In the genomic region with DNA sequence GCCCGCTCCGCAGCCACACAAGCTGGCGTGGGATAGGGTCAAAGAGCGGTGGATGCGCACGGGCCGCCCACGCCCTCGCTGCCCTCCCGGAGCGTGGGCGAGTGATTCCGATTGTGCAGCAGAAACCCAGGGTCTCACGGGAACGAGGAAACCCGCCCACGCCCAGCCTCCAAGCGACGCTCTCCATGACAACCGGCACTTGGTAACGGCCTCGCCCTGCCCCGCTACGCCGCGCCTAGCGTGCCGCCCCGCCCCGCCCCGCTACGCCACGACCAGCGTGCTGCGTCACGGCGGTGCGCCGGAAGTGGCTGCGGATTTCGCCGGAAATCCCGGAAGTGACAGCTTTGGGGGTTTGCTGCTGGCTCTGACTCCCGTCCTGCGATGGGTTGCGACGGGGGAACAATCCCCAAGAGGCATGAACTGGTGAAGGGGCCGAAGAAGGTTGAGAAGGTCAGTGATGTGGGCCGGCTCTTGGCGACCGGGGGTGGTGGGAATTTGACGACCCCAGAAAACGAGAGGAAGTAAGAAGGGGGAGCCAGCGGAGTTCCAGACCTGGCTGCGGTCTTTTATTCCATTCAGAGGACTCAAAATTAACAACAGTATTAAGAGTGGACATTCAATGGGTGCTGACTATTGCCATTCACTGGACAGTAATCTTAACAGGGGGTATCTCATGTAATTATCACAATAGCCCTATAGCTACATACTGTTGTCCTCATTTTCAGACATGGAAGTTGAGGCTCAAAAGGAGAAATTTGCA, we compare ENCODE assay signal across 1 cellular context.
TF ChIP-seq lines count a peak whose summit lies in the region.

A gene with protein sequence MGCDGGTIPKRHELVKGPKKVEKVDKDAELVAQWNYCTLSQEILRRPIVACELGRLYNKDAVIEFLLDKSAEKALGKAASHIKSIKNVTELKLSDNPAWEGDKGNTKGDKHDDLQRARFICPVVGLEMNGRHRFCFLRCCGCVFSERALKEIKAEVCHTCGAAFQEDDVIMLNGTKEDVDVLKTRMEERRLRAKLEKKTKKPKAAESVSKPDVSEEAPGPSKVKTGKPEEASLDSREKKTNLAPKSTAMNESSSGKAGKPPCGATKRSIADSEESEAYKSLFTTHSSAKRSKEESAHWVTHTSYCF (plus strand): TSS at position 311 of the 760 bp plus-strand sequence. CDS start 71 bp downstream, at position 382.

TF ChIP-seq in HepG2, 621 proteins besides CTCF, POLR2A, EP300 and RAD21 (continued from another document and continues in another):
- TF ChIP-seq AHDC1 (CRISPR knock-in tag; IDR thresholded peaks at IDR 0.05; ENCODE audit: borderline replicate concordance): peak; percentile 68; the same call in 1 of the 2 replicates
- TF ChIP-seq GPN1 (CRISPR knock-in tag; IDR thresholded peaks at IDR 0.05; ENCODE audit: borderline replicate concordance): no peak
- TF ChIP-seq MEF2D (CRISPR knock-in tag; IDR thresholded peaks at IDR 0.05): no peak
- TF ChIP-seq KDM2A (CRISPR knock-in tag; IDR thresholded peaks at IDR 0.05; ENCODE audit: borderline replicate concordance, low read depth): peak; percentile 98
- TF ChIP-seq HOXA3 (CRISPR knock-in tag; IDR thresholded peaks at IDR 0.05): peak; percentile 100
- TF ChIP-seq ZZZ3 (CRISPR knock-in tag; IDR thresholded peaks at IDR 0.05; ENCODE audit: borderline replicate concordance): peak; percentile 99
- no peak for TF ChIP-seq PCBP2 (optimal IDR thresholded peaks at IDR 0.05; ENCODE audit: low read depth, low read length, poor library complexity, severe bottlenecking)
- no peak; the same call in 1 of the 2 replicates for TF ChIP-seq ZNF296 (CRISPR knock-in tag; conservative IDR thresholded peaks at IDR 0.05)
- TF ChIP-seq SMYD3 (CRISPR knock-in tag; IDR thresholded peaks at IDR 0.05): no peak
- TF ChIP-seq EZH2 (conservative IDR thresholded peaks at IDR 0.05; ENCODE audit: low read depth, low read length): no peak
- peak; percentile 96 for TF ChIP-seq ZNF547 (CRISPR knock-in tag; IDR thresholded peaks at IDR 0.05)
- peak; percentile 67; the same call in 1 of the 2 replicates for TF ChIP-seq ZNF234 (CRISPR knock-in tag; conservative IDR thresholded peaks at IDR 0.05)
- TF ChIP-seq PRDM10 (CRISPR knock-in tag; IDR thresholded peaks at IDR 0.05; ENCODE audit: low read depth): peak; percentile 51; the same call in 1 of the 2 replicates
- TF ChIP-seq, protein P1, sequence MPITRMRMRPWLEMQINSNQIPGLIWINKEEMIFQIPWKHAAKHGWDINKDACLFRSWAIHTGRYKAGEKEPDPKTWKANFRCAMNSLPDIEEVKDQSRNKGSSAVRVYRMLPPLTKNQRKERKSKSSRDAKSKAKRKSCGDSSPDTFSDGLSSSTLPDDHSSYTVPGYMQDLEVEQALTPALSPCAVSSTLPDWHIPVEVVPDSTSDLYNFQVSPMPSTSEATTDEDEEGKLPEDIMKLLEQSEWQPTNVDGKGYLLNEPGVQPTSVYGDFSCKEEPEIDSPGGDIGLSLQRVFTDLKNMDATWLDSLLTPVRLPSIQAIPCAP (CRISPR knock-in tag; IDR thresholded peaks at IDR 0.05; ENCODE audit: low read depth): 0 out of 2 replicates have a peak, but pooled peaks have one; percentile 27
- TF ChIP-seq, protein P2, sequence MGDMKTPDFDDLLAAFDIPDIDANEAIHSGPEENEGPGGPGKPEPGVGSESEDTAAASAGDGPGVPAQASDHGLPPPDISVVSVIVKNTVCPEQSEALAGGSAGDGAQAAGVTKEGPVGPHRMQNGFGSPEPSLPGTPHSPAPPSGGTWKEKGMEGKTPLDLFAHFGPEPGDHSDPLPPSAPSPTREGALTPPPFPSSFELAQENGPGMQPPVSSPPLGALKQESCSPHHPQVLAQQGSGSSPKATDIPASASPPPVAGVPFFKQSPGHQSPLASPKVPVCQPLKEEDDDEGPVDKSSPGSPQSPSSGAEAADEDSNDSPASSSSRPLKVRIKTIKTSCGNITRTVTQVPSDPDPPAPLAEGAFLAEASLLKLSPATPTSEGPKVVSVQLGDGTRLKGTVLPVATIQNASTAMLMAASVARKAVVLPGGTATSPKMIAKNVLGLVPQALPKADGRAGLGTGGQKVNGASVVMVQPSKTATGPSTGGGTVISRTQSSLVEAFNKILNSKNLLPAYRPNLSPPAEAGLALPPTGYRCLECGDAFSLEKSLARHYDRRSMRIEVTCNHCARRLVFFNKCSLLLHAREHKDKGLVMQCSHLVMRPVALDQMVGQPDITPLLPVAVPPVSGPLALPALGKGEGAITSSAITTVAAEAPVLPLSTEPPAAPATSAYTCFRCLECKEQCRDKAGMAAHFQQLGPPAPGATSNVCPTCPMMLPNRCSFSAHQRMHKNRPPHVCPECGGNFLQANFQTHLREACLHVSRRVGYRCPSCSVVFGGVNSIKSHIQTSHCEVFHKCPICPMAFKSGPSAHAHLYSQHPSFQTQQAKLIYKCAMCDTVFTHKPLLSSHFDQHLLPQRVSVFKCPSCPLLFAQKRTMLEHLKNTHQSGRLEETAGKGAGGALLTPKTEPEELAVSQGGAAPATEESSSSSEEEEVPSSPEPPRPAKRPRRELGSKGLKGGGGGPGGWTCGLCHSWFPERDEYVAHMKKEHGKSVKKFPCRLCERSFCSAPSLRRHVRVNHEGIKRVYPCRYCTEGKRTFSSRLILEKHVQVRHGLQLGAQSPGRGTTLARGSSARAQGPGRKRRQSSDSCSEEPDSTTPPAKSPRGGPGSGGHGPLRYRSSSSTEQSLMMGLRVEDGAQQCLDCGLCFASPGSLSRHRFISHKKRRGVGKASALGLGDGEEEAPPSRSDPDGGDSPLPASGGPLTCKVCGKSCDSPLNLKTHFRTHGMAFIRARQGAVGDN (CRISPR knock-in tag; IDR thresholded peaks at IDR 0.05): peak; percentile 95
- peak; percentile 45; the same call in 1 of the 2 replicates for TF ChIP-seq JUN (CRISPR knock-in tag; IDR thresholded peaks at IDR 0.05)
- peak; percentile 78; the same call in 1 of the 2 replicates for TF ChIP-seq ZNF180 (CRISPR knock-in tag; IDR thresholded peaks at IDR 0.05; ENCODE audit: borderline replicate concordance, low read depth)
- peak; percentile 77; the same call in 1 of the 2 replicates for TF ChIP-seq ZNF143 (CRISPR knock-in tag; IDR thresholded peaks at IDR 0.05)
- no peak; the same call in 1 of the 2 replicates for TF ChIP-seq CEBPB (IDR thresholded peaks at IDR 0.05; ENCODE audit: borderline replicate concordance, low read depth, low read length)
- no peak for TF ChIP-seq SNRNP70 (IDR thresholded peaks at IDR 0.05; ENCODE audit: low read depth, low read length)
- no peak for TF ChIP-seq NCOA5 (CRISPR knock-in tag; IDR thresholded peaks at IDR 0.05)
- TF ChIP-seq GLMP (CRISPR knock-in tag; IDR thresholded peaks at IDR 0.05; ENCODE audit: borderline replicate concordance): no peak
- no peak; the same call in none of the 2 replicates for TF ChIP-seq ZNF44 (CRISPR knock-in tag; IDR thresholded peaks at IDR 0.05)
- TF ChIP-seq ZNF160 (CRISPR knock-in tag; IDR thresholded peaks at IDR 0.05): peak; percentile 82; the same call in 1 of the 2 replicates
- TF ChIP-seq TCF12 (IDR thresholded peaks at IDR 0.05): no peak
- TF ChIP-seq TCF12 (CRISPR knock-in tag; IDR thresholded peaks at IDR 0.05): no peak
- TF ChIP-seq ZNF205 (CRISPR knock-in tag; IDR thresholded peaks at IDR 0.05): peak; percentile 87; the same call in 1 of the 2 replicates
- peak; percentile 23; the same call in 1 of the 2 replicates for TF ChIP-seq SETDB1 (CRISPR knock-in tag; IDR thresholded peaks at IDR 0.05; ENCODE audit: borderline replicate concordance)
- TF ChIP-seq HNRNPLL (IDR thresholded peaks at IDR 0.05; ENCODE audit: low read depth, low read length, poor library complexity, severe bottlenecking): peak; percentile 82
- TF ChIP-seq SP1 (IDR thresholded peaks at IDR 0.05): no peak
- peak; percentile 100 for TF ChIP-seq SP1 (CRISPR knock-in tag; IDR thresholded peaks at IDR 0.05)
- TF ChIP-seq RARA (CRISPR knock-in tag; IDR thresholded peaks at IDR 0.05): peak; percentile 40; the same call in 1 of the 2 replicates
- TF ChIP-seq TP53 (CRISPR knock-in tag; conservative IDR thresholded peaks at IDR 0.05): peak; percentile 92; the same call in 1 of the 2 replicates
- peak; percentile 93 for TF ChIP-seq ISL2 (CRISPR knock-in tag; IDR thresholded peaks at IDR 0.05)
- TF ChIP-seq, protein P3, sequence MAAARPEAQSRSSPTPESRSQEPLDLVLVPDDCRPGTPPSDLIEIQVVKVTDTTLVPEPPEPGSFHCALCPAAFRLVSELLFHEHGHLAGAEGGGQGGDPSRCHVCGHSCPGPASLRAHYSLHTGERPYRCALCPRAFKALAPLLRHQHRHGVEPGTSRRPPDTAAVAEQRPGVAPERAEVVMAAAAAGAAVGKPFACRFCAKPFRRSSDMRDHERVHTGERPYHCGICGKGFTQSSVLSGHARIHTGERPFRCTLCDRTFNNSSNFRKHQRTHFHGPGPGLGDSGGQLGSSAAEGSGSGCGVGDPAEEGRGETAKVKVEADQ (CRISPR knock-in tag; IDR thresholded peaks at IDR 0.05; ENCODE audit: borderline replicate concordance): peak; percentile 95; the same call in 1 of the 2 replicates
